ENCODE assay signal across 21 cellular contexts in the genomic region with DNA sequence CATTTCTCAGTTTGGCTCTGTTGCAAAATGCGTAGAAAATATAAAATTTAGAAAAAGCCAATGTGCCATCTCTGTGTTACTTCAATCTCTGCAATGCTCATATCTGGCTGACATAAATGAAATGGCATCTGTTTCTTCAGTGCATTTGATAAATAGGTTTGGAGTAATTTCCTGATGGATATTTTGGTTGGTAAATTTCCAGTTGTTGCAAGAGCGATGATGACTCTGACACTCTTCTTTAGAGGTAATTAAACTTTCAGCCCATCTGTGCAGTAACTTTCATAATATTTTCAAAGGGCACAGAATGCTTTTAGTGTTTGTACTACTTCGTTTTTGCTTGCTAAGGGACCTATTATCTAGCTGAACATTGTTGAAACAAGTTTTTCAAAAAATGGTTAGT.
DNase-seq lines count a peak whose midpoint lies in the region; ATAC-seq and TF ChIP-seq lines count a peak whose summit lies in the region.
"Had no signal": no experiment of that assay in that cellular context is flagged by ENCODE, and none has a peak within 500 bp of the region (broad histone marks: within the 10 kb centered on the region; RNA-seq: fewer than 3 reads in every experiment).

No MANE protein-coding gene starts in this region.

- no peak overlapping the region for H3K4me2 ChIP-seq in trophoblast cell (ENCODE audit: low read length)

- no peak for ATAC-seq in GM18511 (IDR thresholded peaks at IDR 0.05; ENCODE audit: unreplicated experiment)
- ATAC-seq in HG03159 (IDR thresholded peaks at IDR 0.05; ENCODE audit: unreplicated experiment), result no peak
- ATAC-seq: activated naive CD4-positive, alpha-beta T cell treated with anti-CD3 and anti-CD28 coated beads, Interleukin-2, amount 50 U/mL, for 72 hours; stimulated activated naive B cell treated with anti-CD40 and anti-IgM and Interleukin-4, amounts not matched to agents 10 μg/mL and 1 μg/mL and 100 μg/mL, for 72 hours had no signal

- no peak overlapping the region for H2BK12ac ChIP-seq in trophoblast cell (ENCODE audit: low read length)

- H3K9ac ChIP-seq in trophoblast cell (ENCODE audit: low read length), result no peak overlapping the region
- H3K9ac ChIP-seq: parathyroid adenoma had no signal

- no peak overlapping the region for H3K14ac ChIP-seq in trophoblast cell (ENCODE audit: low read length)

- H3K79me1 ChIP-seq in trophoblast cell (ENCODE audit: low read length), result no peaks in the 10 kb centered on the region

- H4K91ac ChIP-seq in trophoblast cell (ENCODE audit: low read depth, low read length), result no peak overlapping the region

- H3K4me1 ChIP-seq in trophoblast cell (ENCODE audit: control insufficient read depth in 1 of 2, insufficient read depth in 2 of 2, low read length in 2 of 2), result no peaks in the 10 kb centered on the region
- H3K4me1 ChIP-seq: gastrocnemius medialis, parathyroid adenoma had no signal

- no peak overlapping the region for H3K23ac ChIP-seq in trophoblast cell (ENCODE audit: low read length)

- DNase-seq in DMS 273 (lab: John Stamatoyannopoulos, UW; ENCODE audit: unreplicated experiment), result peak; percentile 46
- DNase-seq in NCI-H226, result peak; percentile 73
- DNase-seq in choroid plexus epithelial cell (ENCODE audit: low read depth), result peak; percentile 57
- peak; percentile 53 to 72 for DNase-seq in lung microvascular endothelial cell (ENCODE audit: low read depth in 2 of 2)
- no peak for DNase-seq in trophoblast cell
- DNase-seq in AG08396 (ENCODE audit: low spot score), result no peak
- DNase-seq: activated CD4-positive, alpha-beta T cell treated with anti-CD3 and anti-CD28 coated beads for 48 hours; CD4-positive, CD25-positive, alpha-beta regulatory T cell; gastrocnemius medialis; mesenchymal stem cell; naive B cell; NCI-H1105; NCI-H526; stimulated activated CD4-positive, alpha-beta T cell treated with anti-CD3 and anti-CD28 coated beads, Interleukin-1b, Interleukin-23, amount 100 ng/mL, for 48 hours; stimulated activated naive B cell treated with anti-CD40 and anti-IgM and Interleukin-4, amounts not matched to agents 10 μg/mL and 1 μg/mL and 100 μg/mL, for 72 hours; SW 1271 had no signal

- H3K4me3 ChIP-seq in choroid plexus epithelial cell (ENCODE audit: low read depth, low read length) (no peak overlapping the region), trophoblast cell (ENCODE audit: low read depth, low read length) (no peak overlapping the region)
- H3K4me3 ChIP-seq: gastrocnemius medialis, testis had no signal

- H3K9me3 ChIP-seq in trophoblast cell (ENCODE audit: insufficient read depth, low read depth, low read length), result no peaks in the 10 kb centered on the region
- H3K9me3 ChIP-seq: gastrocnemius medialis, testis had no signal

- no peak overlapping the region for H3K4ac ChIP-seq in trophoblast cell (ENCODE audit: low read depth, low read length)

- H3K27ac ChIP-seq in trophoblast cell (ENCODE audit: low read depth, low read length), result no peak overlapping the region
- H3K27ac ChIP-seq: gastrocnemius medialis, parathyroid adenoma, testis had no signal

- no peak for TF ChIP-seq CTCF in choroid plexus epithelial cell (conservative IDR thresholded peaks at IDR 0.05; ENCODE audit: low read depth, low read length)

- H3K18ac ChIP-seq in trophoblast cell (ENCODE audit: low read length), result no peak overlapping the region

- H4K8ac ChIP-seq in trophoblast cell (ENCODE audit: low read depth, low read length), result no peak overlapping the region

- no peak overlapping the region for H2AFZ ChIP-seq in trophoblast cell (ENCODE audit: insufficient read depth, low read length, poor library complexity)
- H2AFZ ChIP-seq: parathyroid adenoma had no signal

- H2BK5ac ChIP-seq in trophoblast cell (ENCODE audit: low read depth, low read length, poor library complexity), result no peak overlapping the region

- H2BK120ac ChIP-seq in trophoblast cell (ENCODE audit: insufficient read depth, low read length, poor library complexity), result no peak overlapping the region

- no peaks in the 10 kb centered on the region for H3K27me3 ChIP-seq in trophoblast cell (ENCODE audit: insufficient read depth, low read length)
- H3K27me3 ChIP-seq: gastrocnemius medialis, testis had no signal

- no peak overlapping the region for H4K12ac ChIP-seq in trophoblast cell (ENCODE audit: low read depth, low read length)

- H3K36me3 ChIP-seq in trophoblast cell (ENCODE audit: control insufficient read depth in 1 of 2, insufficient read depth in 2 of 2, low read length in 2 of 2), result no peaks in the 10 kb centered on the region
- H3K36me3 ChIP-seq: gastrocnemius medialis had no signal

- H2AK5ac ChIP-seq in trophoblast cell (ENCODE audit: low read length), result no peak overlapping the region

- WGBS in trophoblast cell (ENCODE audit: extremely low coverage, insufficient coverage, insufficient read length), result no CpG with 5 or more reads among the region's 3 CpGs

- H3K79me2 ChIP-seq in trophoblast cell (ENCODE audit: control insufficient read depth, insufficient read depth, low read length, poor library complexity), result no peaks in the 10 kb centered on the region
- H3K79me2 ChIP-seq: parathyroid adenoma had no signal

Comparison
In these comparisons a context has a peak if more than half of its experiments do, and no peak if none do; other contexts are left out.
1. DNase-seq: peak in DMS 273 (single experiment), NCI-H226 (single experiment), choroid plexus epithelial cell (single experiment) and lung microvascular endothelial cell (2 of 2); none in trophoblast cell (0 of 2) and AG08396 (single experiment).